Comparison of ENCODE assay signal across 18 cellular contexts in the genomic region with DNA sequence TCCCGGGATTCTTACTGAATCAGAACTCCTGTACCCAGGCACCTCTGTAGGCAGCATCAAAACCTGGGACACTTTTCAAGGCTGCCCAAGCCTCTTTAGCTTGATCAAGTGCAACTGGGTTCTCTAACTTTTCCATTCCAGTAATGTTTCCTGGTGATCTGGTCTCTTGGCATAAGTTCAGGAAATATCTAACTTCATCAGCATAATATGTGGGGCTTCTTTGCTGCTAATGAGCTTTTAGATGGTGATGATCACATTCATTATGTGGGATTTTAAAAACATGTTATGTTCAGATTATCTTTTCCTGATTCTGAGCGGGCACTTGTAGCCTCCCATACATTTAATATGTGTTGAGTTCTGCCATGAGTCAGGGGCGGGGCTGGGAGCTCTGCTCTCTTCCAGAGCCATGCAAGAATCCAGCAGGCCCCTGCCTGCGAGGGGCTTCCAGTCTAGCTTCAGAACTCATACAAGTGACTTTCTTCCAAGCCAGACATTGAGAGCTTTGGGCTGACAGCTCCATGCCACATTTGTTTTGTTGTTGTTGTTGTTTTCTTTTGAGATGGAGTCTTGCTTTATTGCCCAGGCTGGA. TPM values are rescaled to one million over a fixed set of nuclear protein-coding genes. Genes with fewer than 3 reads are reported as not detected.
DNase-seq lines count a peak whose midpoint lies in the region; ATAC-seq and TF ChIP-seq lines count a peak whose summit lies in the region.
"Had no signal": no experiment of that assay in that cellular context is flagged by ENCODE, and none has a peak within 500 bp of the region (broad histone marks: within the 10 kb centered on the region; RNA-seq: fewer than 3 reads in every experiment).

No MANE protein-coding gene starts in this region.

- H3K36me3 Mint-ChIP-seq in natural killer cell treated with Interleukin-12 subunit alpha and Interleukin-12 subunit beta and Interleukin-15 and Interleukin-18, amount 100 ng/mL, for 72 hours = no peaks in the 10 kb centered on the region
- no peaks in the 10 kb centered on the region for H3K36me3 Mint-ChIP-seq in immature natural killer cell
- H3K36me3 Mint-ChIP-seq: activated naive CD8-positive, alpha-beta T cell had no signal

- TF ChIP-seq POLR2A in esophagus muscularis mucosa (IDR thresholded peaks at IDR 0.05; ENCODE audit: low read depth) (no peak), gastrocnemius medialis (IDR thresholded peaks at IDR 0.05) (no peak)

- POLR2A ChIA-PET in SK-N-SH (lab: Yijun Ruan, JAX) = no interaction called here

- no peaks in the 10 kb centered on the region for H4K20me1 ChIP-seq in SK-N-SH (ENCODE audit: insufficient read depth)

- in situ Hi-C loops in Caki2 (cut with HindIII; ENCODE audit: low pct_unique_long_range_greater_than_20kb, low sequenced_read_pairs) = no loop called here
- in situ Hi-C loops in gastrocnemius medialis (cut with MboI; ENCODE audit: low sequenced_read_pairs in 4 of 4) = no loop called here

- peaks cover 8 to 13% of the 10 kb centered on the region in 2 experiments for H3K4me1 ChIP-seq in SK-N-SH (ENCODE audit: control insufficient read depth in 1 of 2, insufficient read depth in 2 of 2, low read depth in 1 of 2, low read length in 1 of 2)
- peaks cover 0 to 15% (median 9%) of the 10 kb centered on the region in 4 donors for H3K4me1 ChIP-seq in esophagus muscularis mucosa
- H3K4me1 ChIP-seq in gastrocnemius medialis = no peaks in the 10 kb centered on the region

- peak overlapping the region; percentile 67 for H3K4me2 ChIP-seq in SK-N-SH

- H3K4me1 Mint-ChIP-seq in natural killer cell treated with Interleukin-12 subunit alpha and Interleukin-12 subunit beta and Interleukin-15 and Interleukin-18, amount 100 ng/mL, for 72 hours (ENCODE audit: low read depth in 2 of 2) = peaks cover 12 to 22% of the 10 kb centered on the region in 2 donors
- H3K4me1 Mint-ChIP-seq in immature natural killer cell = no peaks in the 10 kb centered on the region
- H3K4me1 Mint-ChIP-seq: nephron progenitor cell had no signal

- H3K4me3 Mint-ChIP-seq in natural killer cell treated with Interleukin-12 subunit alpha and Interleukin-12 subunit beta and Interleukin-15 and Interleukin-18, amount 100 ng/mL, for 72 hours = no peak overlapping the region
- H3K4me3 Mint-ChIP-seq in immature natural killer cell = no peak overlapping the region
- H3K4me3 Mint-ChIP-seq: activated naive CD8-positive, alpha-beta T cell; effector memory CD8-positive, alpha-beta T cell; H9; nephron progenitor cell had no signal

- peak overlapping the region; percentile 60; the same call in 1 of the 2 replicates for H2AFZ ChIP-seq in SK-N-SH (ENCODE audit: low read depth)

- no peak for TF ChIP-seq EP300 in SK-N-SH (IDR thresholded peaks at IDR 0.05; ENCODE audit: borderline replicate concordance in 1 of 2, low read depth in 1 of 2, low read length in 1 of 2)
- no peak for TF ChIP-seq EP300 in esophagus muscularis mucosa (IDR thresholded peaks at IDR 0.05)

- H3K27me3 ChIP-seq in SK-N-SH (ENCODE audit: insufficient read depth) (no peaks in the 10 kb centered on the region), esophagus muscularis mucosa (no peaks in the 10 kb centered on the region), gastrocnemius medialis (no peaks in the 10 kb centered on the region)
- H3K27me3 ChIP-seq: foreskin keratinocyte had no signal

- no peak for TF ChIP-seq RAD21 in SK-N-SH (IDR thresholded peaks at IDR 0.05; ENCODE audit: low read length)

- H3K27ac ChIP-seq in SK-N-SH (ENCODE audit: low read depth in 2 of 2, low read length in 1 of 2) (peak overlapping the region; percentile 49 to 68), esophagus muscularis mucosa (replicated peaks in 1 of 4) (peak overlapping the region in 3 of 4 donors; percentile 8 to 68 (median 47)), gastrocnemius medialis (peak overlapping the region; percentile 10 to 57 (median 44))
- H3K27ac ChIP-seq: foreskin keratinocyte had no signal

- TF ChIP-seq CTCF in SK-N-SH (IDR thresholded peaks at IDR 0.05) (no peak), esophagus muscularis mucosa (IDR thresholded peaks at IDR 0.05) (no peak), gastrocnemius medialis (IDR thresholded peaks at IDR 0.05 in 4 of 5, conservative IDR thresholded peaks at IDR 0.05 in 1 of 5) (no peak)

- H3K9me3 ChIP-seq in SK-N-SH (no peaks in the 10 kb centered on the region), esophagus muscularis mucosa (peaks cover 0 to 7% (median 0%) of the 10 kb centered on the region in 4 donors), gastrocnemius medialis (no peaks in the 10 kb centered on the region)

- no peaks in the 10 kb centered on the region for H3K79me2 ChIP-seq in SK-N-SH (ENCODE audit: insufficient read depth)

- H3K36me3 ChIP-seq in SK-N-SH (replicated peaks in 1 of 2; ENCODE audit: control insufficient read depth in 1 of 2, insufficient read depth in 2 of 2, low read length in 1 of 2) (no peaks in the 10 kb centered on the region), esophagus muscularis mucosa (no peaks in the 10 kb centered on the region), gastrocnemius medialis (no peaks in the 10 kb centered on the region)

- H3K27me3 Mint-ChIP-seq in natural killer cell treated with Interleukin-12 subunit alpha and Interleukin-12 subunit beta and Interleukin-15 and Interleukin-18, amount 100 ng/mL, for 72 hours = no peaks in the 10 kb centered on the region
- H3K27me3 Mint-ChIP-seq in immature natural killer cell (ENCODE audit: low read depth in 3 of 3) = peaks cover 0 to 6% (median 3%) of the 10 kb centered on the region in 3 donors
- H3K27me3 Mint-ChIP-seq: activated naive CD8-positive, alpha-beta T cell; effector memory CD8-positive, alpha-beta T cell had no signal

- H3K27ac Mint-ChIP-seq in natural killer cell treated with Interleukin-12 subunit alpha and Interleukin-12 subunit beta and Interleukin-15 and Interleukin-18, amount 100 ng/mL, for 72 hours = no peak overlapping the region
- H3K27ac Mint-ChIP-seq in immature natural killer cell = no peak overlapping the region
- H3K27ac Mint-ChIP-seq: activated naive CD8-positive, alpha-beta T cell; effector memory CD8-positive, alpha-beta T cell; nephron progenitor cell had no signal

- 17% methylated on average over 4 of the region's 4 CpGs for WGBS in SK-N-SH (ENCODE audit: low lambda C conversion rate)
- 87% methylated on average over 3 of the region's 4 CpGs for WGBS in esophagus muscularis mucosa

- no peak overlapping the region for H3K9ac ChIP-seq in SK-N-SH

- intact Hi-C loops in esophagus muscularis mucosa (cut with DNase I) (no loop called here), gastrocnemius medialis (cut with DNase I; ENCODE audit: low total_unique reads) (no loop called here)

- peaks cover 23% of the 10 kb centered on the region for H3F3A ChIP-seq in SK-N-SH (replicated peaks; ENCODE audit: insufficient read depth)

- ATAC-seq in gastrocnemius medialis (no peak), GM21367 (IDR thresholded peaks at IDR 0.05; ENCODE audit: unreplicated experiment) (no peak)
- ATAC-seq in natural killer cell treated with Interleukin-12 subunit alpha and Interleukin-12 subunit beta and Interleukin-15 and Interleukin-18, amount 100 ng/mL, for 72 hours = no peak
- ATAC-seq: effector memory CD8-positive, alpha-beta T cell; foreskin keratinocyte had no signal

- CTCF ChIA-PET in SK-N-SH (lab: Yijun Ruan, JAX) = no interaction called here

- no peaks in the 10 kb centered on the region for H3K9me3 Mint-ChIP-seq in natural killer cell treated with Interleukin-12 subunit alpha and Interleukin-12 subunit beta and Interleukin-15 and Interleukin-18, amount 100 ng/mL, for 72 hours
- H3K9me3 Mint-ChIP-seq in immature natural killer cell = peaks cover 0 to 3% (median 0%) of the 10 kb centered on the region in 6 donors
- H3K9me3 Mint-ChIP-seq: effector memory CD8-positive, alpha-beta T cell had no signal

- peak; percentile 8 for DNase-seq in Caki2 (ENCODE audit: low read depth)
- no peak for DNase-seq in SK-N-SH
- DNase-seq in esophagus muscularis mucosa (ENCODE audit: extremely low spot score) = no peak
- DNase-seq in gastrocnemius medialis = no peak
- DNase-seq in NCI-H1436 (lab: John Stamatoyannopoulos, UW) = no peak
- no peak for DNase-seq in natural killer cell treated with Interleukin-12 subunit alpha and Interleukin-12 subunit beta and Interleukin-15 and Interleukin-18, amount 100 ng/mL, for 72 hours (ENCODE audit: low spot score)
- DNase-seq in immature natural killer cell = no peak
- DNase-seq: activated T-cell treated with anti-CD3 and anti-CD28 coated beads, Interleukin-2, amount 50 U/mL, for 1 hour; effector memory CD8-positive, alpha-beta T cell; H9; NCI-H1417; NCI-H226; nephron progenitor cell; SHP77 treated with DMSO at 0.1 percent for 48 hours; stimulated activated CD4-positive, alpha-beta T cell treated with anti-CD3 and anti-CD28 coated beads, Interleukin-2, amount 100 ng/mL, for 24 hours had no signal

- no peaks in the 10 kb centered on the region for H3K9me2 ChIP-seq in SK-N-SH

- no peak overlapping the region for H3K4me3 ChIP-seq in SK-N-SH (ENCODE audit: low read depth in 2 of 2, low read length in 1 of 2)
- no peak overlapping the region for H3K4me3 ChIP-seq in esophagus muscularis mucosa
- no peak overlapping the region for H3K4me3 ChIP-seq in gastrocnemius medialis

TF ChIP-seq in SK-N-SH, 30 proteins besides CTCF, POLR2A, EP300 and RAD21 (continues in another document):
- TF ChIP-seq SMC3 (IDR thresholded peaks at IDR 0.05; ENCODE audit: low read depth, low read length) = no peak

RNA-seq across cellular contexts. Expression of a gene that starts 39.5 kb away (rescaled TPM):
- total RNA-seq in Caki2 (2014; rRNA removed; shearing (Covaris generic); ENCODE audit: low replicate concordance) = 0.12 TPM in 1 of 2 replicates, not detected in the other
- polyA plus RNA-seq in SK-N-SH (2012; rRNA removed) (5.8 and 12.4 TPM in 2 replicates), immature natural killer cell (100 to 1,000 TPM in 1 of 3 donors, 10 to 100 TPM in 2; 38.8 to 131 (median 60.1) TPM)
- polyA plus RNA-seq in SK-N-SH (2012; cell fraction: cytosol; rRNA removed) = 6.6 and 10.2 TPM in 2 replicates
- polyA plus RNA-seq in SK-N-SH (2012; cell fraction: nucleus; rRNA removed) = 14.2 and 18.0 TPM in 2 replicates
- total RNA-seq in esophagus muscularis mucosa (10 to 100 TPM; 10.6 to 20.0 (median 13.1) TPM), gastrocnemius medialis (1 to 10 TPM; 2.1 to 3.7 (median 2.6) TPM)
- total RNA-seq in natural killer cell treated with Interleukin-12 subunit alpha and Interleukin-12 subunit beta and Interleukin-15 and Interleukin-18, amount 100 ng/mL, for 72 hours = 100 to 1,000 TPM; 151 to 202 TPM

Comparison
In these comparisons a context has a peak if more than half of its experiments do, and no peak if none do; other contexts are left out.
1. RNA of a gene that starts 39.5 kb away (total RNA-seq): 151 to 202 TPM in natural killer cell treated with Interleukin-12 subunit alpha and Interleukin-12 subunit beta and Interleukin-15 and Interleukin-18, amount 100 ng/mL, for 72 hours; 10.6 to 20.0 TPM in esophagus muscularis mucosa, 2.1 to 3.7 TPM in gastrocnemius medialis and 0.12 TPM in Caki2; every median in the first group is over 4 times any median in the second.
2. Peak in every context shown above with its lines, with median percentiles within 50 percentile points of each other: H3K27ac ChIP-seq.